In the genomic region with DNA sequence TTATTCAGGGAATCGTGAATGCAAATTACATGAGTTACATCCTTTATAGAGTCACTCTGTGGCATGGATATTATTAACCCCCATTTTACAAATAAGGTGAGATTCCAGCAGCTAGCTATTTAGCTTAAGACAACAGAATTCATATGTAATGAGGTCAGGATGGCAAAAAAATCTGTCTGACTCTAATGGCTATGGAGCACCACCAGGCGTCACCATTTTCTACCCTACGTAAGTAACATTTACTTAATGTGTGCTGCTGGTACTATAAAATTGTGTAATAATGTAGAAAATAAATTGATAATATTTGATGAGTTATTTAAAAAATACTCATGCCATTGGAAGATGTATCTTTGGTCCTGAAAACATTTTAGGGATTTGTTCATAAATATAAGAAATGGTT, we compare ENCODE assay signal across 16 cellular contexts.
A peak's percentile ranks its signal among the peaks of the same experiment; 100 is the strongest.
DNase-seq lines count a peak whose midpoint lies in the region; ATAC-seq and TF ChIP-seq lines count a peak whose summit lies in the region.
"Had no signal": no experiment of that assay in that cellular context is flagged by ENCODE, and none has a peak within 500 bp of the region (broad histone marks: within the 10 kb centered on the region; RNA-seq: fewer than 3 reads in every experiment).

No MANE protein-coding gene starts in this region.

- no peak for TF ChIP-seq POLR2A in prostate gland (IDR thresholded peaks at IDR 0.05)

- no peaks in the 10 kb centered on the region for H3K79me2 ChIP-seq in hepatocyte

- TF ChIP-seq CTCF in C4-2B (conservative IDR thresholded peaks at IDR 0.05) (peak; percentile 58), hepatocyte (IDR thresholded peaks at IDR 0.05; ENCODE audit: poor library complexity) (peak; percentile 35), prostate gland (IDR thresholded peaks at IDR 0.05) (no peak), heart right ventricle (IDR thresholded peaks at IDR 0.05) (no peak)

- no peaks in the 10 kb centered on the region for H4K20me1 ChIP-seq in hepatocyte (ENCODE audit: insufficient read depth, poor library complexity, severe bottlenecking)

- H3K4me1 ChIP-seq in HAP-1: no peaks in the 10 kb centered on the region
- H3K4me1 ChIP-seq in hepatocyte (ENCODE audit: insufficient read depth): peaks cover 7% of the 10 kb centered on the region
- H3K4me1 ChIP-seq in prostate gland (replicated peaks): no peaks in the 10 kb centered on the region
- peaks cover 0 to 7% (median 0%) of the 10 kb centered on the region in 9 donors for H3K4me1 ChIP-seq in heart right ventricle
- H3K4me1 ChIP-seq: foreskin keratinocyte had no signal

- no peaks in the 10 kb centered on the region for H3K27me3 ChIP-seq in HAP-1 (ENCODE audit: low read depth)
- no peaks in the 10 kb centered on the region for H3K27me3 ChIP-seq in hepatocyte
- no peaks in the 10 kb centered on the region for H3K27me3 ChIP-seq in prostate gland (replicated peaks; ENCODE audit: insufficient read depth)
- no peaks in the 10 kb centered on the region for H3K27me3 ChIP-seq in heart right ventricle
- H3K27me3 ChIP-seq: foreskin keratinocyte had no signal

- no peaks in the 10 kb centered on the region for H3K36me3 ChIP-seq in HAP-1 (replicated peaks)
- no peaks in the 10 kb centered on the region for H3K36me3 ChIP-seq in hepatocyte (replicated peaks; ENCODE audit: insufficient read depth, low read depth)
- no peaks in the 10 kb centered on the region for H3K36me3 ChIP-seq in prostate gland
- no peaks in the 10 kb centered on the region for H3K36me3 ChIP-seq in heart right ventricle

- no peaks in the 10 kb centered on the region for H3K9me2 ChIP-seq in hepatocyte (replicated peaks; ENCODE audit: insufficient read depth)

- in situ Hi-C loops in HAP-1 (cut with MboI; ENCODE audit: low sequenced_read_pairs): no loop called here

- intact Hi-C loops in prostate gland (cut with DNase I) (no loop called here), heart right ventricle (cut with DNase I) (no loop called here)

- 68% methylated on average over 3 of the region's 3 CpGs for WGBS in hepatocyte (ENCODE audit: low lambda C conversion rate, missing lambda C conversion rate)
- WGBS in prostate gland: 63% methylated on average over 3 of the region's 3 CpGs
- whole genome bisulfite sequencing in heart right ventricle, 2 donors: 89 to 90% methylated on average over 3 of the region's 3 CpGs

- no peak for ATAC-seq in HG03039 (IDR thresholded peaks at IDR 0.05; ENCODE audit: unreplicated experiment)
- ATAC-seq in heart right ventricle: no peak
- ATAC-seq: activated CD8-positive, alpha-beta memory T cell treated with anti-CD3 and anti-CD28 coated beads, Interleukin-2, amount 10 ng/mL, durations not matched to agents 7 days and 5 days; foreskin keratinocyte; HCT116 had no signal

- no peak overlapping the region for H2AFZ ChIP-seq in hepatocyte

- H3K4me2 ChIP-seq in hepatocyte: no peak overlapping the region

- no peaks in the 10 kb centered on the region for H3K9me3 ChIP-seq in HAP-1
- no peaks in the 10 kb centered on the region for H3K9me3 ChIP-seq in hepatocyte (ENCODE audit: low read depth)
- no peaks in the 10 kb centered on the region for H3K9me3 ChIP-seq in prostate gland
- no peaks in the 10 kb centered on the region for H3K9me3 ChIP-seq in heart right ventricle

- peak; percentile 12 to 28 for DNase-seq in HAP-1 (ENCODE audit: low spot score in 2 of 2)
- DNase-seq in RPMI8226: peak; percentile 16
- DNase-seq in hepatocyte (ENCODE audit: low spot score): peak; percentile 18
- no peak for DNase-seq in prostate gland (ENCODE audit: low spot score)
- no peak for DNase-seq in heart right ventricle
- DNase-seq in midbrain (lab: John Stamatoyannopoulos, UW): no peak
- DNase-seq: activated CD8-positive, alpha-beta memory T cell treated with anti-CD3 and anti-CD28 coated beads, Interleukin-2, amount 10 ng/mL, durations not matched to agents 7 days and 5 days; effector memory CD4-positive, alpha-beta T cell; foreskin keratinocyte; kidney; NCI-H187 treated with DMSO at 0.1 percent for 48 hours; NK-92 treated with Interleukin-12 subunit alpha and Interleukin-12 subunit beta, amount 100 ng/mL, for 24 hours had no signal

- H3K4me3 ChIP-seq in HAP-1 (no peak overlapping the region), hepatocyte (no peak overlapping the region), prostate gland (no peak overlapping the region), heart right ventricle (no peak overlapping the region)

- H3K27ac ChIP-seq in C4-2B: no peak overlapping the region
- no peak overlapping the region for H3K27ac ChIP-seq in hepatocyte
- no peak overlapping the region for H3K27ac ChIP-seq in prostate gland
- no peak overlapping the region for H3K27ac ChIP-seq in heart right ventricle
- H3K27ac ChIP-seq: foreskin keratinocyte, HL-60 had no signal

Comparison
In these comparisons a context has a peak if more than half of its experiments do, and no peak if none do; other contexts are left out.
1. CTCF ChIP-seq: peak in C4-2B (single experiment) and hepatocyte (single experiment); none in prostate gland (0 of 4) and heart right ventricle (0 of 9).
2. DNase-seq: peak in HAP-1 (2 of 2), RPMI8226 (single experiment) and hepatocyte (single experiment); none in prostate gland (single experiment), heart right ventricle (0 of 2) and midbrain (single experiment).